In genomic region chr19:11035441-11036377, GRCh38 we compare ENCODE assay signal across 8 cellular contexts. TPM values are rescaled to one million over a fixed set of nuclear protein-coding genes. Genes with fewer than 3 reads are reported as not detected.
DNase-seq lines count a peak whose midpoint lies in the region; ATAC-seq and TF ChIP-seq lines count a peak whose summit lies in the region.

No MANE protein-coding gene starts in this region.

- H3K27ac ChIP-seq in MM.1S (ENCODE audit: low read length), result peak overlapping the region; percentile 13; the same call in 1 of the 2 replicates
- H3K27ac ChIP-seq in SJCRH30, result peak overlapping the region; percentile 72
- H3K27ac ChIP-seq in parathyroid adenoma, result no peak overlapping the region
- peak overlapping the region; percentile 73 for H3K27ac ChIP-seq in thymus (ENCODE audit: low read depth)

- H3K4me2 ChIP-seq in MM.1S (ENCODE audit: low read depth, low read length), result no peak overlapping the region
- no peak overlapping the region for H3K4me2 ChIP-seq in parathyroid adenoma (ENCODE audit: low read length)

- no peaks in the 10 kb centered on the region for H4K20me1 ChIP-seq in MM.1S (ENCODE audit: insufficient read depth, low read length)

- H3K79me2 ChIP-seq in MM.1S (ENCODE audit: low read length) (peaks cover 29% of the 10 kb centered on the region), parathyroid adenoma (peaks cover 6% of the 10 kb centered on the region)

- peaks cover 11% of the 10 kb centered on the region for H3F3A ChIP-seq in MM.1S (ENCODE audit: insufficient read depth, low read length)

- H2AFZ ChIP-seq in MM.1S (ENCODE audit: low read length) (no peak overlapping the region), parathyroid adenoma (no peak overlapping the region)

- no peak overlapping the region for H3K4me3 ChIP-seq in MM.1S (ENCODE audit: low read length)
- H3K4me3 ChIP-seq in SJCRH30, result no peak overlapping the region
- no peak overlapping the region for H3K4me3 ChIP-seq in parathyroid adenoma (ENCODE audit: low read depth, low read length)
- H3K4me3 ChIP-seq in thymus (ENCODE audit: low read length), result no peak overlapping the region

- TF ChIP-seq CTCF in MM.1S (IDR thresholded peaks at IDR 0.05; ENCODE audit: low read length), result peak; percentile 92
- TF ChIP-seq CTCF in parathyroid adenoma (IDR thresholded peaks at IDR 0.05), result peak; percentile 87

- 31% methylated on average over 15 of the region's 15 CpGs for WGBS in thymus

- H3K9me3 ChIP-seq in MM.1S (replicated peaks; ENCODE audit: insufficient read depth, low read length) (no peaks in the 10 kb centered on the region), SJCRH30 (replicated peaks) (no peaks in the 10 kb centered on the region), parathyroid adenoma (ENCODE audit: control insufficient read depth, low read length) (no peaks in the 10 kb centered on the region), thymus (ENCODE audit: control insufficient read depth) (no peaks in the 10 kb centered on the region)

- ATAC-seq in GM21576 (IDR thresholded peaks at IDR 0.05; ENCODE audit: unreplicated experiment), result peak; percentile 57

- peaks cover 6% of the 10 kb centered on the region for H3K4me1 ChIP-seq in MM.1S (ENCODE audit: low read length)
- H3K4me1 ChIP-seq in SJCRH30, result peaks cover 24% of the 10 kb centered on the region
- no peaks in the 10 kb centered on the region for H3K4me1 ChIP-seq in parathyroid adenoma
- H3K4me1 ChIP-seq in thymus (ENCODE audit: control insufficient read depth, insufficient read depth, low read length), result peaks cover 4% of the 10 kb centered on the region

- H3K27me3 ChIP-seq in MM.1S (replicated peaks; ENCODE audit: insufficient read depth, low read length), result no peaks in the 10 kb centered on the region
- no peaks in the 10 kb centered on the region for H3K27me3 ChIP-seq in SJCRH30
- H3K27me3 ChIP-seq in parathyroid adenoma (ENCODE audit: control insufficient read depth, insufficient read depth, low read length), result no peaks in the 10 kb centered on the region
- no peaks in the 10 kb centered on the region for H3K27me3 ChIP-seq in thymus (ENCODE audit: control insufficient read depth, insufficient read depth)

- DNase-seq in DMS153 (lab: John Stamatoyannopoulos, UW) (peak; percentile 55), MM.1S (peak; percentile 90), SJCRH30 (peak; percentile 93 to 95), germinal center (ENCODE audit: low spot score) (peak; percentile 91)
- DNase-seq in activated gamma-delta T cell treated with anti-CD3 and anti-CD28 coated beads, Interleukin-2, amount 50 U/mL, for 16 hours (ENCODE audit: low read depth), result peak; percentile 72

- peaks cover 5% of the 10 kb centered on the region; the same call in 1 of the 2 replicates for H3K36me3 ChIP-seq in MM.1S (replicated peaks; ENCODE audit: insufficient read depth, low read length)
- H3K36me3 ChIP-seq in SJCRH30, result peaks cover 78% of the 10 kb centered on the region
- no peaks in the 10 kb centered on the region for H3K36me3 ChIP-seq in parathyroid adenoma (ENCODE audit: control insufficient read depth, insufficient read depth, low read length)
- peaks cover 83% of the 10 kb centered on the region for H3K36me3 ChIP-seq in thymus (ENCODE audit: control insufficient read depth, insufficient read depth)

- no peaks in the 10 kb centered on the region for H3K9me2 ChIP-seq in MM.1S (replicated peaks; ENCODE audit: insufficient read depth, low read length)

- H3K9ac ChIP-seq in MM.1S (ENCODE audit: low read length), result no peak overlapping the region
- H3K9ac ChIP-seq in parathyroid adenoma, result no peak overlapping the region

RNA-seq across cellular contexts. Expression of gene LDLR, which starts 53.6 kb away (rescaled TPM):
- total RNA-seq in SJCRH30 (2014; rRNA removed; shearing (Covaris generic)), result 51.6 and 57.0 TPM in 2 replicates
- 7.5 TPM for polyA plus RNA-seq in thymus
